Comparison of ENCODE assay signal across 13 cellular contexts in the genomic region with DNA sequence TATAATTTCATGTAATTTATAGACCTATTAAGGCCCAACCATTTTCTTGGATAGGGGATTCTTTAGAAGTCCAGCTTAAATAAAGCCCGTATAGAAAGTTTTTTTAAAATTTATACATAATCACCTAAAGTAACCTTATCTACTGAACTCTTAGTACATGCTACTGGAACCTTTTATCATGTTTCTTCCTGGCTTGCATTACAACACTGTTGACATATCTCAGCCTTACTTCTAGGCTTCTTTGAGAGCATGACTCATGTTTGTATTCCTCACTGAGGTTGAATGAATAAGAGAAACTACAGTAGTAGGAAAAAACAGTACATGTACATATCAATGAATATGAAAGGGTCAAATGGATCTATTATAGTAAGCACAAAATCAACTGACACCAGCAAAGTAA. TPM values are rescaled to one million over a fixed set of nuclear protein-coding genes. Genes with fewer than 3 reads are reported as not detected.
DNase-seq lines count a peak whose midpoint lies in the region; ATAC-seq, FAIRE-seq and TF ChIP-seq lines count a peak whose summit lies in the region.
"Had no signal": no experiment of that assay in that cellular context is flagged by ENCODE, and none has a peak within 500 bp of the region (broad histone marks: within the 10 kb centered on the region; RNA-seq: fewer than 3 reads in every experiment).

No MANE protein-coding gene starts in this region.

- no peak for TF ChIP-seq POLR2A in prostate gland (IDR thresholded peaks at IDR 0.05)

- 69 to 74% methylated on average over 1 of the region's 1 CpG for WGBS in GM23248 (ENCODE audit: low coverage in 1 of 2, low lambda C conversion rate in 2 of 2, missing lambda C conversion rate in 2 of 2), 2 experiments
- WGBS in psoas muscle, 3 donors = 38 to 76% (median 43%) methylated on average over 1 of the region's 1 CpG
- 75% methylated on average over 1 of the region's 1 CpG for WGBS in prostate gland

- H3K4me1 ChIP-seq in GM23248 (ENCODE audit: insufficient read depth) = peaks cover 35% of the 10 kb centered on the region
- H3K4me1 ChIP-seq in psoas muscle = peaks cover 5% of the 10 kb centered on the region
- H3K4me1 ChIP-seq in prostate gland (replicated peaks) = no peaks in the 10 kb centered on the region

- H3K4me3 ChIP-seq in GM23248 = no peak overlapping the region
- no peak overlapping the region for H3K4me3 ChIP-seq in psoas muscle
- H3K4me3 ChIP-seq in prostate gland = no peak overlapping the region
- H3K4me3 ChIP-seq: SK-N-MC had no signal

- H2AFZ ChIP-seq in GM23248 = no peak overlapping the region

- H3K9me2 ChIP-seq in GM23248 (ENCODE audit: insufficient read depth) = no peaks in the 10 kb centered on the region

- in situ Hi-C loops in GM23248 (cut with MboI) = no loop called here

- peaks cover 11% of the 10 kb centered on the region; the same call in 1 of the 2 replicates for H3K36me3 ChIP-seq in GM23248 (ENCODE audit: low read depth)
- H3K36me3 ChIP-seq in psoas muscle (ENCODE audit: insufficient read depth in 1 of 2, low read depth in 1 of 2) = no peaks in the 10 kb centered on the region
- H3K36me3 ChIP-seq in prostate gland = no peaks in the 10 kb centered on the region

- DNase-seq in GM23248 (peak; percentile 75), RPMI7951 (ENCODE audit: low read depth) (peak; percentile 20), fibroblast of peridontal ligament (ENCODE audit: extremely low read depth) (peak; percentile 79), psoas muscle (no peak), prostate gland (ENCODE audit: low spot score) (no peak), D721Med (ENCODE audit: insufficient read length, low spot score) (no peak)
- DNase-seq: activated CD4-positive, alpha-beta T cell treated with anti-CD3 and anti-CD28 coated beads for 36 hours; cerebellar nuclear complex; DMS79 treated with DMSO at 0.1 percent for 48 hours; NCI-H510A treated with DMSO at 0.1 percent for 48 hours; substantia nigra had no signal

- no peak overlapping the region for H3K4me2 ChIP-seq in GM23248 (ENCODE audit: unreplicated experiment)

- peaks cover 60% of the 10 kb centered on the region for H3K79me2 ChIP-seq in GM23248 (ENCODE audit: insufficient read depth)

- no peak overlapping the region for H3K9ac ChIP-seq in GM23248

- no peak for FAIRE-seq in D721Med (lab: Jason Lieb, UNC)

- intact Hi-C loops in psoas muscle (cut with DNase I) = no loop called here
- intact Hi-C loops in prostate gland (cut with DNase I) = no loop called here

- no peaks in the 10 kb centered on the region for H3K27me3 ChIP-seq in GM23248 (replicated peaks; ENCODE audit: insufficient read depth)
- no peaks in the 10 kb centered on the region for H3K27me3 ChIP-seq in psoas muscle (ENCODE audit: insufficient read depth in 3 of 3, low read length in 2 of 3)
- H3K27me3 ChIP-seq in prostate gland (replicated peaks; ENCODE audit: insufficient read depth) = no peaks in the 10 kb centered on the region

- no peaks in the 10 kb centered on the region for H4K20me1 ChIP-seq in GM23248 (ENCODE audit: insufficient read depth)

- ATAC-seq in psoas muscle (peak; percentile 63 to 91 (median 79)), GM21423 (IDR thresholded peaks at IDR 0.05; ENCODE audit: unreplicated experiment) (no peak)
- ATAC-seq: activated CD4-positive, alpha-beta T cell treated with anti-CD3 and anti-CD28 coated beads for 36 hours had no signal

- H3K27ac ChIP-seq in GM23248 = no peak overlapping the region
- H3K27ac ChIP-seq in psoas muscle = no peak overlapping the region
- no peak overlapping the region for H3K27ac ChIP-seq in prostate gland
- H3K27ac ChIP-seq: SK-N-MC had no signal

- no peaks in the 10 kb centered on the region for H3K9me3 ChIP-seq in GM23248 (ENCODE audit: low read depth)
- H3K9me3 ChIP-seq in psoas muscle = no peaks in the 10 kb centered on the region
- no peaks in the 10 kb centered on the region for H3K9me3 ChIP-seq in prostate gland

- peaks cover 33% of the 10 kb centered on the region; the same call in 1 of the 2 replicates for H3F3A ChIP-seq in GM23248 (ENCODE audit: insufficient read depth)

- TF ChIP-seq CTCF in psoas muscle (IDR thresholded peaks at IDR 0.05) (no peak), prostate gland (IDR thresholded peaks at IDR 0.05) (no peak), D721Med (IDR thresholded peaks at IDR 0.05; ENCODE audit: insufficient read depth, missing control alignments) (no peak)

RNA-seq across cellular contexts. Expression of gene MAGI2, which starts 8.2 kb away (rescaled TPM):
- 4.1 and 8.1 TPM in 2 replicates for total RNA-seq in GM23248 (2014; rRNA removed; shearing (Covaris generic))
- polyA plus RNA-seq in GM23248 (2016; fragmentation: Nextera tagmentation; extraction: Ambion mirVana) (2.2 and 3.5 TPM in 2 replicates), psoas muscle (1 to 10 TPM in 1 of 3 donors, under 1 TPM in 2; 0.46 to 1.4 (median 0.53) TPM)
- 1.1 and 1.4 TPM in 2 replicates for total RNA-seq in RPMI7951 (2014; rRNA removed; shearing (Covaris generic))
- total RNA-seq in psoas muscle (1 to 10 TPM; 1.3 to 2.5 (median 2.4) TPM), prostate gland (10 to 100 TPM; 27.1 to 31.3 TPM)

Comparison
In these comparisons a context has a peak if more than half of its experiments do, and no peak if none do; other contexts are left out.
1. DNase-seq: peak in GM23248 (single experiment), RPMI7951 (single experiment) and fibroblast of peridontal ligament (single experiment); none in psoas muscle (0 of 2), prostate gland (single experiment) and D721Med (single experiment).